ENCODE assay signal across 20 cellular contexts in the genomic region with DNA sequence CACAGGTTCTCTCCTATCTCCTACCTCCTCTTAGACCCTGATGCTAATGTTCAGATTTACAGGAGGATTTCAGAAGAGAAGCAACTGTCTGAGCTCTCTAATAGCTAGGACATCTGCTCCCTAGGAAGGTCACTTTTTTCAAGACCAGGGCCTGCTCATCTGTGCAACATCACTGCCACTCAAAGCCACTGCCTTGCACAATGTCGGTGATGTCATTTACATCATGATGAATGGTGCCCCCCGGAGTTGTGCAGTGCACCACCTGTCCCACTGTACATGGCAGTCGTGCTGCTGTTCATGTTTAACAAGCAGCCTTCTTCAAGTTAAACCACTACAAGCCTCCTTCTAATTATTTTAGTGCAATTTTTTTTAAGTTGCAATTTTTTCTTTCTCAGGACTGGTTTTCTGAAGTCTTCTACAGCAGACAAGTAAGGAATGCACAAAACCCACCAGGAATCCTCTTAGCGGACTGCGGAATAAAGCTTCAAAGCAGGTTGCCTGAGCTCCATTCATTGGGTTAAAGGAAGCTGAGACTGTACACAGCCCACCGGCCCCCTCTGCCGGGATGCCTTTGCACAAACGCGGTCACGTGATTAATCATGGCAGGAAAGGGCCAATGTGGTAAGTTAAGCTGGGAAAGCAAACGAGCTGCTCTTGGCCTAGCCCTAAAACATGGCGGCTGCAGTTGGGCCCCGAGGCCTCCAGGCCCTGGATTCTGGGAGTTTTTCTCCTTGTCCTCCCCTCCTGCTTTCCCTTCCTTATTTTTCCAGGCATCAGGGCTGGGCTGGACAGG.
A peak's percentile ranks its signal among the peaks of the same experiment; 100 is the strongest.
DNase-seq lines count a peak whose midpoint lies in the region; ATAC-seq and TF ChIP-seq lines count a peak whose summit lies in the region.
"Had no signal": no experiment of that assay in that cellular context is flagged by ENCODE, and none has a peak within 500 bp of the region (broad histone marks: within the 10 kb centered on the region; RNA-seq: fewer than 3 reads in every experiment).

No MANE protein-coding gene starts in this region.

- POLR2A ChIA-PET in IMR-90 (lab: Charles Lee; ENCODE audit: unreplicated experiment): no interaction called here

- no peak overlapping the region for H2AK9ac ChIP-seq in IMR-90 (replicated peaks; ENCODE audit: low read depth, low read length, poor library complexity)

- H3K23ac ChIP-seq in IMR-90 (ENCODE audit: low read depth, low read length) (no peak overlapping the region), mesendoderm (ENCODE audit: low read length) (no peak overlapping the region)

- H2AK5ac ChIP-seq in IMR-90 (ENCODE audit: low read depth, low read length) (no peak overlapping the region), mesendoderm (ENCODE audit: low read length) (no peak overlapping the region)

- H3K4ac ChIP-seq in IMR-90 (ENCODE audit: low read depth, low read length) (no peak overlapping the region), mesendoderm (ENCODE audit: low read depth, low read length) (no peak overlapping the region)

- TF ChIP-seq POLR2A in IMR-90 (IDR thresholded peaks at IDR 0.05; ENCODE audit: low read depth, low read length): no peak

- H4K91ac ChIP-seq in IMR-90 (ENCODE audit: insufficient read depth, low read depth, low read length): no peak overlapping the region

- H3K27ac ChIP-seq in IMR-90 (ENCODE audit: insufficient read depth, low read length): no peak overlapping the region
- H3K27ac ChIP-seq in mesendoderm (ENCODE audit: low read depth, low read length): no peak overlapping the region
- no peak overlapping the region for H3K27ac ChIP-seq in dorsolateral prefrontal cortex
- H3K27ac ChIP-seq: BLaER1, neutrophil had no signal

- H3K27me3 ChIP-seq in IMR-90 (ENCODE audit: control insufficient read depth, insufficient read depth, low read length) (peaks cover 8% of the 10 kb centered on the region), mesendoderm (ENCODE audit: insufficient read depth, low read length, poor library complexity) (no peaks in the 10 kb centered on the region), dorsolateral prefrontal cortex (peaks cover 0 to 12% (median 0%) of the 10 kb centered on the region in 45 donors)
- H3K27me3 ChIP-seq: BLaER1, neutrophil had no signal

- H3K56ac ChIP-seq in IMR-90 (ENCODE audit: extremely low read depth, insufficient read depth, low read length): no peak overlapping the region; the same call in 1 of the 2 replicates
- no peak overlapping the region for H3K56ac ChIP-seq in mesendoderm (ENCODE audit: low read length)

- H3K36me3 ChIP-seq in IMR-90 (ENCODE audit: control insufficient read depth, insufficient read depth, low read length) (no peaks in the 10 kb centered on the region), mesendoderm (ENCODE audit: control insufficient read depth, insufficient read depth, low read length) (no peaks in the 10 kb centered on the region)
- H3K36me3 ChIP-seq: BLaER1, neutrophil had no signal

- no peaks in the 10 kb centered on the region for H3K79me1 ChIP-seq in IMR-90 (ENCODE audit: low read depth in 1 of 2, low read length in 2 of 2)
- H3K79me1 ChIP-seq in mesendoderm (ENCODE audit: low read length): no peaks in the 10 kb centered on the region

- WGBS in IMR-90 (ENCODE audit: extremely low coverage in 2 of 2, insufficient read length in 1 of 2), 2 experiments: 67% methylated on average over 1 of the region's 13 CpGs; no CpG with 5 or more reads in 1 of the 2 experiments
- WGBS in mesendoderm (ENCODE audit: extremely low coverage, insufficient coverage, low lambda C conversion rate): no CpG with 5 or more reads among the region's 13 CpGs

- H4K5ac ChIP-seq in IMR-90 (ENCODE audit: low read depth, low read length) (no peak overlapping the region), mesendoderm (ENCODE audit: low read length) (no peak overlapping the region)

- no peak overlapping the region for H2BK120ac ChIP-seq in IMR-90 (ENCODE audit: low read depth, low read length)
- no peak overlapping the region for H2BK120ac ChIP-seq in mesendoderm (ENCODE audit: low read depth, low read length)

- dilution Hi-C loops in IMR-90 (cut with HindIII; ENCODE audit: low sequenced_read_pairs, unreplicated experiment): no loop called here

- H4K20me1 ChIP-seq in IMR-90 (ENCODE audit: insufficient read depth, low read length): no peaks in the 10 kb centered on the region
- H4K20me1 ChIP-seq: BLaER1 had no signal

- H3K9me1 ChIP-seq in IMR-90 (ENCODE audit: insufficient read depth, low read length): no peaks in the 10 kb centered on the region; the same call in 1 of the 2 replicates

- H3K4me3 ChIP-seq in GM12875 (ENCODE audit: low read depth, low read length) (no peak overlapping the region), IMR-90 (ENCODE audit: insufficient read depth, low read depth, low read length) (no peak overlapping the region), mesendoderm (ENCODE audit: low read length) (no peak overlapping the region), dorsolateral prefrontal cortex (no peak overlapping the region)
- H3K4me3 ChIP-seq: BLaER1 had no signal

- CTCF ChIA-PET in IMR-90 (lab: Yijun Ruan, JAX): no interaction called here

- no peaks in the 10 kb centered on the region for H3K79me2 ChIP-seq in mesendoderm (ENCODE audit: control insufficient read depth, insufficient read depth, low read length)

- H3K14ac ChIP-seq in IMR-90 (replicated peaks; ENCODE audit: low read depth, low read length): no peak overlapping the region

- no peak overlapping the region for H3K4me2 ChIP-seq in IMR-90 (ENCODE audit: low read depth, low read length)
- H3K4me2 ChIP-seq in mesendoderm (ENCODE audit: low read length): no peak overlapping the region
- H3K4me2 ChIP-seq: BLaER1 had no signal

- ATAC-seq in IMR-90 (ENCODE audit: low read depth) (no peak), GM19455 (IDR thresholded peaks at IDR 0.05; ENCODE audit: unreplicated experiment) (no peak), GM18907 (IDR thresholded peaks at IDR 0.05; ENCODE audit: unreplicated experiment) (no peak)
- ATAC-seq: sciatic nerve had no signal

- H3K4me1 ChIP-seq in IMR-90 (ENCODE audit: control insufficient read depth, insufficient read depth, low read length): no peaks in the 10 kb centered on the region
- H3K4me1 ChIP-seq in mesendoderm (ENCODE audit: control insufficient read depth, low read depth, low read length): no peaks in the 10 kb centered on the region

- in situ Hi-C loops in IMR-90 (cut with MboI; ENCODE audit: low sequenced_read_pairs): no loop called here

- H2BK5ac ChIP-seq in IMR-90 (ENCODE audit: low read depth, low read length, poor library complexity, severe bottlenecking) (no peak overlapping the region), mesendoderm (ENCODE audit: low read length) (no peak overlapping the region)

- H3K9ac ChIP-seq in IMR-90 (ENCODE audit: low read depth, low read length): no peak overlapping the region
- H3K9ac ChIP-seq in mesendoderm (ENCODE audit: low read length): no peak overlapping the region
- H3K9ac ChIP-seq: BLaER1 had no signal

- DNase-seq in IMR-90 (peak; percentile 16), astrocyte of the hippocampus (ENCODE audit: low read depth, low spot score) (peak; percentile 45), mesendoderm (peak; percentile 13), dorsolateral prefrontal cortex (no peak)
- DNase-seq in activated CD4-positive, CD25-positive, alpha-beta regulatory T cell (lab: John Stamatoyannopoulos, UW): no peak
- DNase-seq: cortex of kidney; head of caudate nucleus; islet precursor cell; NCI-H1092; NCI-H2171; SIG-M5; stimulated activated CD4-positive, alpha-beta T cell treated with anti-CD3 and anti-CD28 coated beads, Interleukin-2, amount 100 ng/mL, for 48 hours; stimulated activated CD8-positive, alpha-beta memory T cell treated with anti-CD3 and anti-CD28 coated beads, Interleukin-4, amount 100 ng/mL, for 48 hours; T-helper 9 cell had no signal

- H3K18ac ChIP-seq in IMR-90 (ENCODE audit: low read depth, low read length): no peak overlapping the region
- no peak overlapping the region for H3K18ac ChIP-seq in mesendoderm (ENCODE audit: low read length)

- H4K8ac ChIP-seq in IMR-90 (ENCODE audit: low read depth in 2 of 2, low read length in 2 of 2): no peak overlapping the region
- H4K8ac ChIP-seq in mesendoderm (ENCODE audit: low read depth, low read length): no peak overlapping the region

- TF ChIP-seq RAD21 in IMR-90 (IDR thresholded peaks at IDR 0.05; ENCODE audit: low read length): 0 out of 2 replicates have a peak, but pooled peaks have one; percentile 15

- no TSS peak for BruUV-seq in IMR-90 (replicated peaks; lab: Mats Ljungman, UMichigan)

- intact Hi-C loops in IMR-90 (cut with micrococcal nuclease): no loop called here
- intact Hi-C loops in dorsolateral prefrontal cortex (cut with DNase I): loop anchor here in 1 of 2 donors (10.0 kb wide), 1 partner anchor 62 kb away; no protein-coding TSS in a partner anchor

- no peaks in the 10 kb centered on the region for H3K9me3 ChIP-seq in IMR-90 (ENCODE audit: control insufficient read depth, insufficient read depth, low read length)
- H3K9me3 ChIP-seq: BLaER1, neutrophil had no signal

- 0 out of 2 replicates have a peak, but pooled peaks have one; percentile 2 for TF ChIP-seq CTCF in GM12875 (IDR thresholded peaks at IDR 0.05; ENCODE audit: borderline replicate concordance, insufficient read depth, low read depth, low read length)
- 0 out of 2 replicates have a peak, but pooled peaks have one; percentile 22 for TF ChIP-seq CTCF in IMR-90 (conservative IDR thresholded peaks at IDR 0.05; ENCODE audit: low read depth, low read length)
- no peak for TF ChIP-seq CTCF in dorsolateral prefrontal cortex (IDR thresholded peaks at IDR 0.05 in 54 of 56, conservative IDR thresholded peaks at IDR 0.05 in 2 of 56; ENCODE audit: low read depth in 1 of 56, partially characterized antibody in 56 of 56)

- no peak overlapping the region for H2AFZ ChIP-seq in IMR-90 (replicated peaks; ENCODE audit: low read length, poor library complexity)

- H2BK20ac ChIP-seq in IMR-90 (ENCODE audit: low read depth, low read length): no peak overlapping the region

- H2BK15ac ChIP-seq in IMR-90 (ENCODE audit: low read depth, low read length) (no peak overlapping the region), mesendoderm (replicated peaks; ENCODE audit: low read depth) (no peak overlapping the region)

TF ChIP-seq in IMR-90, 13 proteins besides CTCF, POLR2A, EP300 and RAD21 (continues in another document):
- TF ChIP-seq CEBPB (IDR thresholded peaks at IDR 0.05; ENCODE audit: low read depth, low read length) (peak; percentile 36; the same call in 1 of the 2 replicates), SMC3 (IDR thresholded peaks at IDR 0.05; ENCODE audit: low read depth, low read length) (no peak), MAZ (IDR thresholded peaks at IDR 0.05; ENCODE audit: borderline replicate concordance, low read depth, low read length) (no peak)
- TF ChIP-seq, protein P1, sequence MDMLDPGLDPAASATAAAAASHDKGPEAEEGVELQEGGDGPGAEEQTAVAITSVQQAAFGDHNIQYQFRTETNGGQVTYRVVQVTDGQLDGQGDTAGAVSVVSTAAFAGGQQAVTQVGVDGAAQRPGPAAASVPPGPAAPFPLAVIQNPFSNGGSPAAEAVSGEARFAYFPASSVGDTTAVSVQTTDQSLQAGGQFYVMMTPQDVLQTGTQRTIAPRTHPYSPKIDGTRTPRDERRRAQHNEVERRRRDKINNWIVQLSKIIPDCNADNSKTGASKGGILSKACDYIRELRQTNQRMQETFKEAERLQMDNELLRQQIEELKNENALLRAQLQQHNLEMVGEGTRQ (IDR thresholded peaks at IDR 0.05; ENCODE audit: low read depth, low read length): peak; percentile 49; the same call in 1 of the 2 replicates

Comparison
In these comparisons a context has a peak if more than half of its experiments do, and no peak if none do; other contexts are left out.
1. CTCF ChIP-seq: peak in GM12875 (single experiment) and IMR-90 (single experiment); none in dorsolateral prefrontal cortex (0 of 56).
2. DNase-seq: peak in IMR-90 (single experiment), astrocyte of the hippocampus (single experiment) and mesendoderm (single experiment); none in dorsolateral prefrontal cortex (0 of 10) and activated CD4-positive, CD25-positive, alpha-beta regulatory T cell (0 of 4).